Comparison of ENCODE assay signal across 17 cellular contexts in genomic region chr2:79984476-79984875, GRCh38.
DNase-seq lines count a peak whose midpoint lies in the region; ATAC-seq and TF ChIP-seq lines count a peak whose summit lies in the region.
"Had no signal": no experiment of that assay in that cellular context is flagged by ENCODE, and none has a peak within 500 bp of the region (broad histone marks: within the 10 kb centered on the region; RNA-seq: fewer than 3 reads in every experiment).

No MANE protein-coding gene starts in this region.

- H3K36me3 ChIP-seq in fibroblast of lung (ENCODE audit: control insufficient read depth, insufficient read depth, low read length), result no peaks in the 10 kb centered on the region
- H3K36me3 ChIP-seq: BLaER1 treated with 17β-estradiol and CSF1 and Interleukin-3, amounts not matched to agents 10 nM and 100 nM had no signal

- H3K4me1 Mint-ChIP-seq in HFFc6 (ENCODE audit: low read depth), result peaks cover 15% of the 10 kb centered on the region
- H3K4me1 Mint-ChIP-seq: CD4-positive, CD25-positive, alpha-beta regulatory T cell; IgD-negative memory B cell had no signal

- no peak overlapping the region for H3K4me3 Mint-ChIP-seq in HFFc6
- H3K4me3 Mint-ChIP-seq: CD4-positive, CD25-positive, alpha-beta regulatory T cell; GM23338; IgD-negative memory B cell had no signal

- H3K79me2 ChIP-seq in fibroblast of lung (ENCODE audit: control insufficient read depth, insufficient read depth, low read length), result no peaks in the 10 kb centered on the region

- no peak for ATAC-seq in GM18520 (IDR thresholded peaks at IDR 0.05; ENCODE audit: unreplicated experiment)

- H3K27me3 Mint-ChIP-seq in HFFc6 (ENCODE audit: insufficient read depth), result no peaks in the 10 kb centered on the region
- H3K27me3 Mint-ChIP-seq: CD4-positive, CD25-positive, alpha-beta regulatory T cell; IgD-negative memory B cell had no signal

- no peaks in the 10 kb centered on the region for H3K9me3 Mint-ChIP-seq in HFFc6
- H3K9me3 Mint-ChIP-seq: GM23338 had no signal

- no peak overlapping the region for H3K4me2 ChIP-seq in fibroblast of lung (ENCODE audit: extremely low read depth, insufficient read depth, low read length)
- H3K4me2 ChIP-seq: BLaER1 treated with 17β-estradiol and CSF1 and Interleukin-3, amounts not matched to agents 10 nM and 100 nM; GM23338 had no signal

- H4K20me1 ChIP-seq in fibroblast of lung (ENCODE audit: control insufficient read depth, extremely low read depth, insufficient read depth, low read length), result no peaks in the 10 kb centered on the region
- H4K20me1 ChIP-seq: BLaER1 treated with 17β-estradiol and CSF1 and Interleukin-3, amounts not matched to agents 10 nM and 100 nM had no signal

- H3K27ac Mint-ChIP-seq in HFFc6, result no peak overlapping the region
- H3K27ac Mint-ChIP-seq: CD4-positive, CD25-positive, alpha-beta regulatory T cell; GM23338; IgD-negative memory B cell had no signal

- DNase-seq in COLO829 (ENCODE audit: low spot score) (peak; percentile 18), HFFc6 (peak; percentile 29), fibroblast of lung (ENCODE audit: low read depth in 2 of 2) (peak; percentile 4 to 15), renal cortical epithelial cell (ENCODE audit: low read depth) (peak; percentile 15), SIG-M5 (lab: John Stamatoyannopoulos, UW) (no peak), mucosa of gallbladder (ENCODE audit: low spot score) (no peak)
- DNase-seq: 8988T; Calu3; CD4-positive, CD25-positive, alpha-beta regulatory T cell; DMS 273 treated with DMSO at 0.1 percent for 48 hours; GDM1; H7; KG1 had no signal

- H3K9me3 ChIP-seq in fibroblast of lung (ENCODE audit: control insufficient read depth, insufficient read depth, low read depth, low read length), result no peaks in the 10 kb centered on the region
- H3K9me3 ChIP-seq: BLaER1 treated with 17β-estradiol and CSF1 and Interleukin-3, amounts not matched to agents 10 nM and 100 nM had no signal

- H2AFZ ChIP-seq in fibroblast of lung (ENCODE audit: low read length), result no peak overlapping the region
- H2AFZ ChIP-seq: GM23338 had no signal

- H3K4me3 ChIP-seq in fibroblast of lung (replicated peaks in 1 of 4; ENCODE audit: control extremely low read depth in 1 of 4, insufficient read depth in 1 of 4, low read depth in 3 of 4, low read length in 4 of 4), result no peak overlapping the region
- H3K4me3 ChIP-seq: BLaER1 treated with 17β-estradiol and CSF1 and Interleukin-3, amounts not matched to agents 10 nM and 100 nM; GM23338 had no signal

- no peaks in the 10 kb centered on the region for H3K36me3 Mint-ChIP-seq in HFFc6 (ENCODE audit: low read depth)
- H3K36me3 Mint-ChIP-seq: CD4-positive, CD25-positive, alpha-beta regulatory T cell; IgD-negative memory B cell had no signal

- no peak overlapping the region for H3K27ac ChIP-seq in fibroblast of lung (ENCODE audit: insufficient read depth, low read length)
- H3K27ac ChIP-seq: BLaER1 treated with 17β-estradiol and CSF1 and Interleukin-3, amounts not matched to agents 10 nM and 100 nM had no signal

- no peak overlapping the region for H3K9ac ChIP-seq in fibroblast of lung (ENCODE audit: insufficient read depth, low read length)
- H3K9ac ChIP-seq: BLaER1 treated with 17β-estradiol and CSF1 and Interleukin-3, amounts not matched to agents 10 nM and 100 nM had no signal

- TF ChIP-seq CTCF in HFFc6 (IDR thresholded peaks at IDR 0.05) (no peak), fibroblast of lung (conservative IDR thresholded peaks at IDR 0.05 in 1 of 2, IDR thresholded peaks at IDR 0.05 in 1 of 2; ENCODE audit: low read depth in 1 of 2, low read length in 2 of 2) (no peak)

- no peaks in the 10 kb centered on the region for H3K27me3 ChIP-seq in fibroblast of lung (ENCODE audit: control insufficient read depth, insufficient read depth, low read length)
- H3K27me3 ChIP-seq: BLaER1 treated with 17β-estradiol and CSF1 and Interleukin-3, amounts not matched to agents 10 nM and 100 nM had no signal

- no peaks in the 10 kb centered on the region for H3K4me1 ChIP-seq in fibroblast of lung (ENCODE audit: control insufficient read depth, extremely low read depth, insufficient read depth, low read length)
- H3K4me1 ChIP-seq: BLaER1 treated with 17β-estradiol and CSF1 and Interleukin-3, amounts not matched to agents 10 nM and 100 nM had no signal

Comparison
In these comparisons a context has a peak if more than half of its experiments do, and no peak if none do; other contexts are left out.
1. DNase-seq: peak in COLO829 (single experiment), HFFc6 (single experiment), fibroblast of lung (2 of 2) and renal cortical epithelial cell (single experiment); none in SIG-M5 (single experiment) and mucosa of gallbladder (single experiment).